ENCODE assay signal across 19 cellular contexts in genomic region chr16:8952281-8952751, GRCh38. TPM values are rescaled to one million over a fixed set of nuclear protein-coding genes. Genes with fewer than 3 reads are reported as not detected.
A peak's percentile ranks its signal among the peaks of the same experiment; 100 is the strongest.
DNase-seq lines count a peak whose midpoint lies in the region; ATAC-seq and TF ChIP-seq lines count a peak whose summit lies in the region.
"Had no signal": no experiment of that assay in that cellular context is flagged by ENCODE, and none has a peak within 500 bp of the region (broad histone marks: within the 10 kb centered on the region; RNA-seq: fewer than 3 reads in every experiment).

No MANE protein-coding gene starts in this region.

- no peaks in the 10 kb centered on the region for H3K27me3 Mint-ChIP-seq in natural killer cell (ENCODE audit: low read depth in 2 of 2)
- H3K27me3 Mint-ChIP-seq in natural killer cell treated with Interleukin-12 subunit alpha and Interleukin-12 subunit beta and Interleukin-15 and Interleukin-18, amount 100 ng/mL, for 72 hours: no peaks in the 10 kb centered on the region
- no peaks in the 10 kb centered on the region for H3K27me3 Mint-ChIP-seq in activated T-helper 17 cell treated with anti-CD3 and anti-CD28 coated beads, Interleukin-2, amount 50 U/mL, for 72 hours

- no peaks in the 10 kb centered on the region for H3K27me3 ChIP-seq in right atrium auricular region
- H3K27me3 ChIP-seq: ovary had no signal

- no peak overlapping the region for H3K27ac ChIP-seq in right atrium auricular region
- H3K27ac ChIP-seq: C4-2B, ovary had no signal

- H3K4me3 Mint-ChIP-seq in natural killer cell: peak overlapping the region; percentile 25
- H3K4me3 Mint-ChIP-seq in natural killer cell treated with Interleukin-12 subunit alpha and Interleukin-12 subunit beta and Interleukin-15 and Interleukin-18, amount 100 ng/mL, for 72 hours: no peak overlapping the region
- H3K4me3 Mint-ChIP-seq in activated T-helper 17 cell treated with anti-CD3 and anti-CD28 coated beads, Interleukin-2, amount 50 U/mL, for 72 hours: peak overlapping the region; percentile 66

- H3K27ac Mint-ChIP-seq in natural killer cell: peak overlapping the region; percentile 7 to 81
- peak overlapping the region in 1 of 2 donors; percentile 69 for H3K27ac Mint-ChIP-seq in natural killer cell treated with Interleukin-12 subunit alpha and Interleukin-12 subunit beta and Interleukin-15 and Interleukin-18, amount 100 ng/mL, for 72 hours
- H3K27ac Mint-ChIP-seq in activated T-helper 17 cell treated with anti-CD3 and anti-CD28 coated beads, Interleukin-2, amount 50 U/mL, for 72 hours: no peak overlapping the region

- no peak for TF ChIP-seq POLR2A in lower leg skin (IDR thresholded peaks at IDR 0.05)

- H3K36me3 Mint-ChIP-seq in natural killer cell: no peaks in the 10 kb centered on the region
- no peaks in the 10 kb centered on the region for H3K36me3 Mint-ChIP-seq in natural killer cell treated with Interleukin-12 subunit alpha and Interleukin-12 subunit beta and Interleukin-15 and Interleukin-18, amount 100 ng/mL, for 72 hours
- no peaks in the 10 kb centered on the region for H3K36me3 Mint-ChIP-seq in activated T-helper 17 cell treated with anti-CD3 and anti-CD28 coated beads, Interleukin-2, amount 50 U/mL, for 72 hours (ENCODE audit: low read depth)

- H3K36me3 ChIP-seq in mucosa of descending colon (ENCODE audit: low read depth) (no peaks in the 10 kb centered on the region), right atrium auricular region (no peaks in the 10 kb centered on the region)
- H3K36me3 ChIP-seq: HAP-1, ovary had no signal

- H3K4me1 Mint-ChIP-seq in natural killer cell: peaks cover 71 to 74% of the 10 kb centered on the region in 2 donors
- peaks cover 62 to 78% of the 10 kb centered on the region in 2 donors for H3K4me1 Mint-ChIP-seq in natural killer cell treated with Interleukin-12 subunit alpha and Interleukin-12 subunit beta and Interleukin-15 and Interleukin-18, amount 100 ng/mL, for 72 hours (ENCODE audit: low read depth in 2 of 2)
- H3K4me1 Mint-ChIP-seq in activated T-helper 17 cell treated with anti-CD3 and anti-CD28 coated beads, Interleukin-2, amount 50 U/mL, for 72 hours: peaks cover 53% of the 10 kb centered on the region

- peaks cover 83% of the 10 kb centered on the region for H3K4me1 ChIP-seq in mucosa of descending colon (ENCODE audit: low read depth)
- peaks cover 0 to 87% of the 10 kb centered on the region in 2 donors for H3K4me1 ChIP-seq in right atrium auricular region

- H3K9me3 ChIP-seq in mucosa of descending colon (no peaks in the 10 kb centered on the region), right atrium auricular region (no peaks in the 10 kb centered on the region)
- H3K9me3 ChIP-seq: HAP-1, ovary had no signal

- 87 to 92% methylated on average over 7 of the region's 7 CpGs for WGBS in lower leg skin, 2 donors

- H3K4me3 ChIP-seq in mucosa of descending colon: no peak overlapping the region
- no peak overlapping the region for H3K4me3 ChIP-seq in right atrium auricular region
- H3K4me3 ChIP-seq in lower leg skin (ENCODE audit: low read depth, poor library complexity, severe bottlenecking): no peak overlapping the region
- H3K4me3 ChIP-seq: HAP-1, ovary had no signal

- DNase-seq in natural killer cell: no peak
- DNase-seq in natural killer cell treated with Interleukin-12 subunit alpha and Interleukin-12 subunit beta and Interleukin-15 and Interleukin-18, amount 100 ng/mL, for 72 hours (ENCODE audit: low spot score): no peak
- no peak for DNase-seq in mucosa of descending colon
- no peak for DNase-seq in right atrium auricular region (ENCODE audit: low spot score)
- DNase-seq in Right ventricle myocardium inferior (ENCODE audit: missing footprints): no peak
- no peak for DNase-seq in lower leg skin (ENCODE audit: low spot score in 2 of 2)
- DNase-seq: activated CD4-positive, alpha-beta T cell treated with anti-CD3 and anti-CD28 coated beads for 1 hour; DMS153; mammary epithelial cell; NCI-H2171; NCI-H69; ovary; stimulated activated CD8-positive, alpha-beta memory T cell treated with anti-CD3 and anti-CD28 coated beads, Interleukin-4, amount 100 ng/mL, for 48 hours had no signal

- intact Hi-C loops in natural killer cell (cut with micrococcal nuclease): no loop called here
- intact Hi-C loops in mucosa of descending colon (cut with DNase I, micrococcal nuclease): no loop called here
- intact Hi-C loops in Right ventricle myocardium inferior (cut with DNase I): no loop called here
- intact Hi-C loops in lower leg skin (cut with DNase I; ENCODE audit: low total_unique reads): no loop called here

- no peak for ATAC-seq in natural killer cell
- no peak for ATAC-seq in natural killer cell treated with Interleukin-12 subunit alpha and Interleukin-12 subunit beta and Interleukin-15 and Interleukin-18, amount 100 ng/mL, for 72 hours
- ATAC-seq in activated T-helper 17 cell treated with anti-CD3 and anti-CD28 coated beads, Interleukin-2, amount 50 U/mL, for 72 hours (replicated peaks): no peak
- peak; percentile 51 for ATAC-seq in mucosa of descending colon
- no peak for ATAC-seq in Right ventricle myocardium inferior
- no peak for ATAC-seq in HG02885 (IDR thresholded peaks at IDR 0.05; ENCODE audit: poor library complexity, unreplicated experiment)
- ATAC-seq: sciatic nerve, SK-N-SH treated with all-trans-retinoic acid at 6 μM for 48 hours had no signal

- no peak for TF ChIP-seq CTCF in natural killer cell (IDR thresholded peaks at IDR 0.05)
- TF ChIP-seq CTCF in mucosa of descending colon (IDR thresholded peaks at IDR 0.05): no peak
- no peak for TF ChIP-seq CTCF in right atrium auricular region (IDR thresholded peaks at IDR 0.05)
- TF ChIP-seq CTCF in lower leg skin (IDR thresholded peaks at IDR 0.05): no peak

- no peaks in the 10 kb centered on the region for H3K9me3 Mint-ChIP-seq in natural killer cell
- H3K9me3 Mint-ChIP-seq in natural killer cell treated with Interleukin-12 subunit alpha and Interleukin-12 subunit beta and Interleukin-15 and Interleukin-18, amount 100 ng/mL, for 72 hours: no peaks in the 10 kb centered on the region
- H3K9me3 Mint-ChIP-seq in activated T-helper 17 cell treated with anti-CD3 and anti-CD28 coated beads, Interleukin-2, amount 50 U/mL, for 72 hours: no peaks in the 10 kb centered on the region

RNA-seq across cellular contexts. Expression of gene USP7, which starts 11.4 kb away (rescaled TPM):
- total RNA-seq in natural killer cell (100 to 1,000 TPM; 213 to 268 (median 236) TPM), mucosa of descending colon (100 to 1,000 TPM; 125 to 144 (median 130) TPM), right atrium auricular region (10 to 100 TPM; 42.2 to 57.4 TPM), Right ventricle myocardium inferior (61.6 TPM), lower leg skin (100 to 1,000 TPM in 1 of 4 donors, 10 to 100 TPM in 3; 80.3 to 105 (median 91.8) TPM)
- 100 to 1,000 TPM; 161 to 180 TPM for total RNA-seq in natural killer cell treated with Interleukin-12 subunit alpha and Interleukin-12 subunit beta and Interleukin-15 and Interleukin-18, amount 100 ng/mL, for 72 hours
- total RNA-seq in activated T-helper 17 cell treated with anti-CD3 and anti-CD28 coated beads, Interleukin-2, amount 50 U/mL, for 72 hours: 100 to 1,000 TPM; 157 to 181 TPM
